8 cellular contexts compared by ENCODE assay signal in genomic region chr17:74601944-74602572, GRCh38. TPM values are rescaled to one million over a fixed set of nuclear protein-coding genes. Genes with fewer than 3 reads are reported as not detected.
DNase-seq lines count a peak whose midpoint lies in the region; ATAC-seq, FAIRE-seq and TF ChIP-seq lines count a peak whose summit lies in the region.
"Had no signal": no experiment of that assay in that cellular context is flagged by ENCODE, and none has a peak within 500 bp of the region (broad histone marks: within the 10 kb centered on the region; RNA-seq: fewer than 3 reads in every experiment).

No MANE protein-coding gene starts in this region.

- H3K4me3 ChIP-seq in Caco-2 (ENCODE audit: low read depth, low read length) (no peak overlapping the region), Peyer's patch (no peak overlapping the region), dorsolateral prefrontal cortex (no peak overlapping the region)

- BruUV-seq in Caco-2 (replicated peaks; lab: Mats Ljungman, UMichigan): no TSS peak

- peak; percentile 74 for FAIRE-seq in GM19239 (lab: Jason Lieb, UNC)
- FAIRE-seq: TTC549 had no signal

- DNase-seq in Caco-2: peak; percentile 55 to 59
- peak; percentile 40 for DNase-seq in GM19239 (ENCODE audit: insufficient read length, low spot score)
- DNase-seq in Peyer's patch: peak in 1 of 3 donors; percentile 61
- DNase-seq in dorsolateral prefrontal cortex: peak in 3 of 10 donors; percentile 27 to 48 (median 30)
- no peak for DNase-seq in natural killer cell treated with Interleukin-12 subunit alpha and Interleukin-12 subunit beta and Interleukin-15 and Interleukin-18, amount 100 ng/mL, for 72 hours (ENCODE audit: low spot score)
- DNase-seq in NCI-H128 (lab: John Stamatoyannopoulos, UW; ENCODE audit: unreplicated experiment): no peak

- no peak overlapping the region for H3K27ac Mint-ChIP-seq in Caco-2 (ENCODE audit: unreplicated experiment)
- H3K27ac Mint-ChIP-seq in natural killer cell treated with Interleukin-12 subunit alpha and Interleukin-12 subunit beta and Interleukin-15 and Interleukin-18, amount 100 ng/mL, for 72 hours: no peak overlapping the region
- H3K27ac Mint-ChIP-seq in stimulated activated memory B cell treated with anti-CD40 and anti-IgM and Interleukin-4, amounts not matched to agents 10 μg/mL and 1 μg/mL and 100 μg/mL, for 72 hours: no peak overlapping the region

- POLR2A ChIA-PET in Caco-2 (lab: Charles Lee): no interaction called here

- CTCF ChIA-PET in Caco-2 (lab: Charles Lee): interaction anchor here (0.6 to 2.0 kb wide), 2 partner anchors 36 to 55 kb away, joined by 4 to 5 read pairs; no protein-coding TSS in a partner anchor

- H3K36me3 Mint-ChIP-seq in Caco-2 (ENCODE audit: insufficient read depth, unreplicated experiment): no peaks in the 10 kb centered on the region
- no peaks in the 10 kb centered on the region for H3K36me3 Mint-ChIP-seq in natural killer cell treated with Interleukin-12 subunit alpha and Interleukin-12 subunit beta and Interleukin-15 and Interleukin-18, amount 100 ng/mL, for 72 hours
- H3K36me3 Mint-ChIP-seq in stimulated activated memory B cell treated with anti-CD40 and anti-IgM and Interleukin-4, amounts not matched to agents 10 μg/mL and 1 μg/mL and 100 μg/mL, for 72 hours: no peaks in the 10 kb centered on the region

- TF ChIP-seq CTCF in Caco-2 (IDR thresholded peaks at IDR 0.05; ENCODE audit: insufficient read depth in 1 of 2, low read depth in 1 of 2, low read length in 1 of 2, severe bottlenecking in 1 of 2, unreplicated experiment in 1 of 2) (peak; percentile 81), Peyer's patch (IDR thresholded peaks at IDR 0.05) (peak in 5 of 6 experiments; percentile 40 to 65 (median 51)), dorsolateral prefrontal cortex (IDR thresholded peaks at IDR 0.05 in 54 of 56, conservative IDR thresholded peaks at IDR 0.05 in 2 of 56; ENCODE audit: low read depth in 1 of 56, partially characterized antibody in 56 of 56) (peak in 55 of 56 donors; percentile 29 to 65 (median 56))

- no peaks in the 10 kb centered on the region for H3K4me1 ChIP-seq in Caco-2
- no peaks in the 10 kb centered on the region for H3K4me1 ChIP-seq in Peyer's patch

- H3K9me3 Mint-ChIP-seq in Caco-2 (ENCODE audit: unreplicated experiment): no peaks in the 10 kb centered on the region
- H3K9me3 Mint-ChIP-seq in natural killer cell treated with Interleukin-12 subunit alpha and Interleukin-12 subunit beta and Interleukin-15 and Interleukin-18, amount 100 ng/mL, for 72 hours: no peaks in the 10 kb centered on the region
- no peaks in the 10 kb centered on the region for H3K9me3 Mint-ChIP-seq in stimulated activated memory B cell treated with anti-CD40 and anti-IgM and Interleukin-4, amounts not matched to agents 10 μg/mL and 1 μg/mL and 100 μg/mL, for 72 hours

- H3K9me3 ChIP-seq in Caco-2 (no peaks in the 10 kb centered on the region), Peyer's patch (no peaks in the 10 kb centered on the region)

- peaks cover 44% of the 10 kb centered on the region for H3K27me3 Mint-ChIP-seq in Caco-2 (ENCODE audit: insufficient read depth, unreplicated experiment)
- peaks cover 38 to 42% of the 10 kb centered on the region in 2 donors for H3K27me3 Mint-ChIP-seq in natural killer cell treated with Interleukin-12 subunit alpha and Interleukin-12 subunit beta and Interleukin-15 and Interleukin-18, amount 100 ng/mL, for 72 hours
- H3K27me3 Mint-ChIP-seq in stimulated activated memory B cell treated with anti-CD40 and anti-IgM and Interleukin-4, amounts not matched to agents 10 μg/mL and 1 μg/mL and 100 μg/mL, for 72 hours: peaks cover 34% of the 10 kb centered on the region

- H3K4me3 Mint-ChIP-seq in Caco-2 (ENCODE audit: unreplicated experiment): no peak overlapping the region
- no peak overlapping the region for H3K4me3 Mint-ChIP-seq in natural killer cell treated with Interleukin-12 subunit alpha and Interleukin-12 subunit beta and Interleukin-15 and Interleukin-18, amount 100 ng/mL, for 72 hours
- no peak overlapping the region for H3K4me3 Mint-ChIP-seq in stimulated activated memory B cell treated with anti-CD40 and anti-IgM and Interleukin-4, amounts not matched to agents 10 μg/mL and 1 μg/mL and 100 μg/mL, for 72 hours

- peaks cover 1% of the 10 kb centered on the region for H3K27me3 ChIP-seq in Caco-2 (replicated peaks; ENCODE audit: control insufficient read depth, insufficient read depth, low read length)
- H3K27me3 ChIP-seq in Peyer's patch: no peaks in the 10 kb centered on the region
- peaks cover 0 to 7% (median 0%) of the 10 kb centered on the region in 45 donors for H3K27me3 ChIP-seq in dorsolateral prefrontal cortex

- intact Hi-C loops in Caco-2 (cut with micrococcal nuclease; ENCODE audit: unreplicated experiment): loop anchor here (5.0 to 10.0 kb wide), 2 partner anchors 107 to 225 kb away; no protein-coding TSS in a partner anchor
- intact Hi-C loops in dorsolateral prefrontal cortex (cut with DNase I): no loop called here

- H3K27ac ChIP-seq in Peyer's patch: no peak overlapping the region
- H3K27ac ChIP-seq in dorsolateral prefrontal cortex: peak overlapping the region in 1 of 59 donors; percentile 90

- no peaks in the 10 kb centered on the region for H3K4me1 Mint-ChIP-seq in Caco-2 (ENCODE audit: low read depth, unreplicated experiment)
- peaks cover 5 to 11% of the 10 kb centered on the region in 2 donors for H3K4me1 Mint-ChIP-seq in natural killer cell treated with Interleukin-12 subunit alpha and Interleukin-12 subunit beta and Interleukin-15 and Interleukin-18, amount 100 ng/mL, for 72 hours (ENCODE audit: low read depth in 2 of 2)
- peaks cover 57% of the 10 kb centered on the region for H3K4me1 Mint-ChIP-seq in stimulated activated memory B cell treated with anti-CD40 and anti-IgM and Interleukin-4, amounts not matched to agents 10 μg/mL and 1 μg/mL and 100 μg/mL, for 72 hours

- H3K36me3 ChIP-seq in Caco-2 (ENCODE audit: control insufficient read depth, insufficient read depth, low read length): no peaks in the 10 kb centered on the region
- no peaks in the 10 kb centered on the region for H3K36me3 ChIP-seq in Peyer's patch

- ATAC-seq in natural killer cell treated with Interleukin-12 subunit alpha and Interleukin-12 subunit beta and Interleukin-15 and Interleukin-18, amount 100 ng/mL, for 72 hours: peak; percentile 37 to 62
- ATAC-seq in stimulated activated memory B cell treated with anti-CD40 and anti-IgM and Interleukin-4, amounts not matched to agents 10 μg/mL and 1 μg/mL and 100 μg/mL, for 72 hours: no peak

- TF ChIP-seq POLR2A in Peyer's patch (IDR thresholded peaks at IDR 0.05): no peak

RNA-seq across cellular contexts. Expression of gene CD300LD, which starts 10.0 kb away (rescaled TPM):
- total RNA-seq in Caco-2 (2022): not detected in 2 replicates
- total RNA-seq in Peyer's patch: not detected
- total RNA-seq in dorsolateral prefrontal cortex: not detected
- not detected for total RNA-seq in natural killer cell treated with Interleukin-12 subunit alpha and Interleukin-12 subunit beta and Interleukin-15 and Interleukin-18, amount 100 ng/mL, for 72 hours

RNA-seq across cellular contexts. Expression of gene CD300E, which starts 21.5 kb away (rescaled TPM):
- not detected in 2 replicates for total RNA-seq in Caco-2 (2022)
- total RNA-seq in Peyer's patch: not detected
- total RNA-seq in dorsolateral prefrontal cortex: 1 to 10 TPM in 3 of 120 experiments, under 1 TPM in 76, not detected in 41; 0.10 to 3.6 (median 0.27) TPM
- not detected for total RNA-seq in natural killer cell treated with Interleukin-12 subunit alpha and Interleukin-12 subunit beta and Interleukin-15 and Interleukin-18, amount 100 ng/mL, for 72 hours

RNA-seq across cellular contexts. Expression of gene CD300H, which starts 34.7 kb away (rescaled TPM):
- total RNA-seq in Caco-2 (2022) (not detected in 2 replicates), Peyer's patch (not detected), dorsolateral prefrontal cortex (not detected)
- total RNA-seq in natural killer cell treated with Interleukin-12 subunit alpha and Interleukin-12 subunit beta and Interleukin-15 and Interleukin-18, amount 100 ng/mL, for 72 hours: not detected

RNA-seq across cellular contexts. Expression of gene CD300C, which starts 56.1 kb away (rescaled TPM):
- total RNA-seq in Caco-2 (2022): not detected in 2 replicates
- total RNA-seq in Peyer's patch: not detected
- 1 to 10 TPM in 50 of 120 experiments, under 1 TPM in 59, not detected in 11; 0.31 to 3.6 (median 0.98) TPM for total RNA-seq in dorsolateral prefrontal cortex
- 1 to 10 TPM; 1.5 to 5.8 TPM for total RNA-seq in natural killer cell treated with Interleukin-12 subunit alpha and Interleukin-12 subunit beta and Interleukin-15 and Interleukin-18, amount 100 ng/mL, for 72 hours

Comparison
In these comparisons a context has a peak if more than half of its experiments do, and no peak if none do; other contexts are left out.
1. DNase-seq: peak in Caco-2 (2 of 2) and GM19239 (single experiment); none in natural killer cell treated with Interleukin-12 subunit alpha and Interleukin-12 subunit beta and Interleukin-15 and Interleukin-18, amount 100 ng/mL, for 72 hours (single experiment) and NCI-H128 (single experiment).
2. Peak in every context shown above with its lines, with median percentiles within 50 percentile points of each other: CTCF ChIP-seq.